24 cellular contexts compared by ENCODE assay signal in the genomic region with DNA sequence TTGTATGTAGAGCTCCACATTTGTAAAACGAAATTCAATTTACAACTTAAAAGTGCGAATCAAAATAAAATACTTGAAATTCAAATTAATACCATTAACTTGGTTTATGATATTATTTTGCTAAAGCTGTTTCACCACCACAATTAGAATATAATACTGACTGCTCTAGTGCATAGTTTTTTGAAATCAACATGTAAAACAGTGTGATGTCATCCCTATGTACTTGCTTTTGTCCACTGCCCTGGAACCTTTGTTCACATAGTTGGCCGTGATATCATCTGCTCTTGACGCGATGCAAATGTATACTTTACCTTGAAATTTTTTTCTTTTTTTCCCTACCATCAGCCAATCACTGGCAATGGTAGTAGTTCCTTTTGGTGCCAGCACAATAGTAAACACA.
DNase-seq lines count a peak whose midpoint lies in the region; ATAC-seq, FAIRE-seq and TF ChIP-seq lines count a peak whose summit lies in the region.
"Had no signal": no experiment of that assay in that cellular context is flagged by ENCODE, and none has a peak within 500 bp of the region (broad histone marks: within the 10 kb centered on the region; RNA-seq: fewer than 3 reads in every experiment).

No MANE protein-coding gene starts in this region.

- FAIRE-seq in HepG2 (lab: Jason Lieb, UNC) = no peak
- FAIRE-seq in endothelial cell of umbilical vein (lab: Jason Lieb, UNC) = no peak
- FAIRE-seq: A204.1, D721Med, GM12878, GM19239, H1 had no signal

- H2AFZ ChIP-seq in HepG2 (ENCODE audit: low read length) = no peak overlapping the region
- H2AFZ ChIP-seq in endothelial cell of umbilical vein (ENCODE audit: low read depth, low read length) = no peak overlapping the region
- H2AFZ ChIP-seq: GM23248 had no signal

- H3K36me3 ChIP-seq in HepG2 (replicated peaks in 1 of 2; ENCODE audit: control insufficient read depth in 1 of 2, insufficient read depth in 2 of 2, low read length in 2 of 2) (no peaks in the 10 kb centered on the region), right lobe of liver (peaks cover 0 to 7% (median 0%) of the 10 kb centered on the region in 4 donors), endothelial cell of umbilical vein (ENCODE audit: control insufficient read depth in 2 of 2, extremely low read depth in 1 of 2, insufficient read depth in 2 of 2, low read length in 2 of 2) (no peaks in the 10 kb centered on the region)

- TF ChIP-seq CTCF in HepG2 (CRISPR knock-in tag; IDR thresholded peaks at IDR 0.05) = no peak
- TF ChIP-seq CTCF in right lobe of liver (IDR thresholded peaks at IDR 0.05) = no peak
- TF ChIP-seq CTCF in endothelial cell of umbilical vein (IDR thresholded peaks at IDR 0.05; ENCODE audit: extremely low read depth in 1 of 2, insufficient read depth in 1 of 2, low read depth in 1 of 2, low read length in 2 of 2) = no peak

- H3K27me3 ChIP-seq in HepG2 (ENCODE audit: control insufficient read depth in 1 of 2, insufficient read depth in 2 of 2, low read length in 2 of 2) (no peaks in the 10 kb centered on the region), right lobe of liver (no peaks in the 10 kb centered on the region), endothelial cell of umbilical vein (ENCODE audit: control insufficient read depth in 2 of 2, insufficient read depth in 2 of 2, low read length in 2 of 2) (no peaks in the 10 kb centered on the region)
- H3K27me3 ChIP-seq: BLaER1 had no signal

- TF ChIP-seq POLR2A in HepG2 (IDR thresholded peaks at IDR 0.05; ENCODE audit: insufficient read depth in 1 of 2, low read depth in 2 of 2, low read length in 2 of 2) (no peak), right lobe of liver (IDR thresholded peaks at IDR 0.05) (no peak), endothelial cell of umbilical vein (IDR thresholded peaks at IDR 0.05; ENCODE audit: low read depth, low read length) (no peak)

- H3K4me1 ChIP-seq in HepG2 (ENCODE audit: insufficient read depth, low read length) (no peaks in the 10 kb centered on the region), right lobe of liver (no peaks in the 10 kb centered on the region), endothelial cell of umbilical vein (ENCODE audit: control insufficient read depth, extremely low read depth, insufficient read depth, low read length) (no peaks in the 10 kb centered on the region)
- H3K4me1 ChIP-seq: BLaER1 had no signal

- H3K4me3 ChIP-seq in HepG2 (replicated peaks in 1 of 3; ENCODE audit: insufficient read depth in 1 of 3, low read depth in 2 of 3, low read length in 3 of 3) (no peak overlapping the region), right lobe of liver (no peak overlapping the region), endothelial cell of umbilical vein (replicated peaks in 1 of 3; ENCODE audit: insufficient read depth in 1 of 3, low read depth in 1 of 3, low read length in 3 of 3) (no peak overlapping the region)
- H3K4me3 ChIP-seq: BLaER1, GM12878, GM23248 had no signal

- H3K79me2 ChIP-seq in HepG2 (ENCODE audit: insufficient read depth, low read length) (no peaks in the 10 kb centered on the region), endothelial cell of umbilical vein (ENCODE audit: control insufficient read depth, insufficient read depth, low read length) (no peaks in the 10 kb centered on the region)

- WGBS in HepG2 (ENCODE audit: low lambda C conversion rate) = 17% methylated on average over 5 of the region's 5 CpGs
- 93% methylated on average over 5 of the region's 5 CpGs for WGBS in right lobe of liver (ENCODE audit: insufficient coverage, low coverage, low lambda C conversion rate, missing lambda C conversion rate)

- POLR2A ChIA-PET in HepG2 (lab: Yijun Ruan, JAX) = no interaction called here
- POLR2A ChIA-PET in endothelial cell of umbilical vein (lab: Charles Lee) = no interaction called here

- CTCF ChIA-PET in HepG2 (lab: Yijun Ruan, JAX; ENCODE audit: low intra/inter-chr PET ratio, low total read pairs) = no interaction called here
- CTCF ChIA-PET in endothelial cell of umbilical vein (lab: Charles Lee) = no interaction called here

- dilution Hi-C loops in endothelial cell of umbilical vein (cut with MboI; ENCODE audit: extremely low pct_ligation_motif_present, low sequenced_read_pairs) = no loop called here

- in situ Hi-C loops in HepG2 (cut with HindIII; ENCODE audit: extremely low pct_ligation_motif_present, low pct_unique_long_range_greater_than_20kb) = no loop called here

- no peak for TF ChIP-seq RAD21 in HepG2 (CRISPR knock-in tag; IDR thresholded peaks at IDR 0.05)

- no peak overlapping the region for H3K4me2 ChIP-seq in HepG2 (ENCODE audit: low read depth, low read length)
- no peak overlapping the region for H3K4me2 ChIP-seq in endothelial cell of umbilical vein (ENCODE audit: insufficient read depth, low read length)
- H3K4me2 ChIP-seq: BLaER1 had no signal

- BruUV-seq in HepG2 (replicated peaks; lab: Mats Ljungman, UMichigan) = no TSS peak
- BruUV-seq in endothelial cell of umbilical vein (replicated peaks; lab: Mats Ljungman, UMichigan) = no TSS peak

- DNase-seq in DMS53 (lab: John Stamatoyannopoulos, UW) = peak; percentile 2
- DNase-seq in DMS53 treated with DMSO at 0.1 percent for 48 hours (lab: John Stamatoyannopoulos, UW; ENCODE audit: unreplicated experiment) = no peak
- DNase-seq in HepG2 (ENCODE audit: low spot score) = no peak
- no peak for DNase-seq in right lobe of liver
- no peak for DNase-seq in endothelial cell of umbilical vein (ENCODE audit: low read depth, low spot score)
- DNase-seq in NCI-H526 (lab: John Stamatoyannopoulos, UW) = no peak
- no peak for DNase-seq in CD1c-positive myeloid dendritic cell (ENCODE audit: extremely low spot score)
- DNase-seq: CD4-positive, alpha-beta T cell; CD8-positive, alpha-beta memory T cell; DMS 273 treated with DMSO at 0.1 percent for 48 hours; DMS79; EL; GDM1; GM23248; H7; HCEC 1CT had no signal

- H3K9me3 ChIP-seq in HepG2 (ENCODE audit: low read length) (no peaks in the 10 kb centered on the region), right lobe of liver (no peaks in the 10 kb centered on the region), endothelial cell of umbilical vein (replicated peaks; ENCODE audit: control insufficient read depth, insufficient read depth, low read length) (peaks cover 3% of the 10 kb centered on the region)
- H3K9me3 ChIP-seq: BLaER1 had no signal

- TF ChIP-seq EP300 in HepG2 (IDR thresholded peaks at IDR 0.05; ENCODE audit: low read depth in 2 of 2, low read length in 2 of 2) (no peak), HepG2 (CRISPR knock-in tag; IDR thresholded peaks at IDR 0.05; ENCODE audit: borderline replicate concordance) (no peak)

- H3K27ac ChIP-seq in HepG2 (ENCODE audit: extremely low read length, insufficient read depth, low read length) = no peak overlapping the region
- no peak overlapping the region for H3K27ac ChIP-seq in right lobe of liver
- H3K27ac ChIP-seq in endothelial cell of umbilical vein (ENCODE audit: insufficient read depth, low read depth, low read length) = no peak overlapping the region
- H3K27ac ChIP-seq: 22Rv1, BLaER1, C4-2B, GM23248 had no signal

- H3K9ac ChIP-seq in HepG2 (ENCODE audit: insufficient read depth, low read depth, low read length) (no peak overlapping the region), endothelial cell of umbilical vein (replicated peaks; ENCODE audit: extremely low read depth, insufficient read depth, low read length) (no peak overlapping the region)
- H3K9ac ChIP-seq: BLaER1, GM23248 had no signal

- H3K9me1 ChIP-seq in endothelial cell of umbilical vein (replicated peaks; ENCODE audit: control insufficient read depth, extremely low read depth, insufficient read depth, low read length) = no peaks in the 10 kb centered on the region

- H4K20me1 ChIP-seq in HepG2 (ENCODE audit: insufficient read depth, low read length) (no peaks in the 10 kb centered on the region), endothelial cell of umbilical vein (replicated peaks; ENCODE audit: control insufficient read depth, extremely low read depth, insufficient read depth, low read length) (no peaks in the 10 kb centered on the region)
- H4K20me1 ChIP-seq: BLaER1 had no signal

- intact Hi-C loops in HepG2 (cut with micrococcal nuclease; ENCODE audit: unreplicated experiment) (no loop called here), right lobe of liver (cut with DNase I) (no loop called here), endothelial cell of umbilical vein (cut with micrococcal nuclease) (no loop called here)

- ATAC-seq in HepG2 = no peak
- no peak for ATAC-seq in right lobe of liver
- ATAC-seq: GM12878 had no signal

TF ChIP-seq in HepG2, 621 proteins besides CTCF, POLR2A, EP300 and RAD21 (continues in another document):
- TF ChIP-seq ZSCAN9 (CRISPR knock-in tag; IDR thresholded peaks at IDR 0.05; ENCODE audit: borderline replicate concordance) (no peak), ZNF543 (CRISPR knock-in tag; IDR thresholded peaks at IDR 0.05) (no peak), GATAD1 (CRISPR knock-in tag; IDR thresholded peaks at IDR 0.05) (no peak), ZBTB1 (CRISPR knock-in tag; IDR thresholded peaks at IDR 0.05; ENCODE audit: borderline replicate concordance) (no peak), CBFB (CRISPR knock-in tag; IDR thresholded peaks at IDR 0.05) (no peak)

TF ChIP-seq in endothelial cell of umbilical vein, 7 proteins besides CTCF, POLR2A, EP300 and RAD21:
- peak; percentile 4 for TF ChIP-seq JUN (IDR thresholded peaks at IDR 0.05; ENCODE audit: borderline replicate concordance, insufficient read depth, insufficient read length, low read depth)
- no peak for TF ChIP-seq MYC (IDR thresholded peaks at IDR 0.05; ENCODE audit: low read depth, low read length)
